1 cellular context compared by ENCODE assay signal in the genomic region with DNA sequence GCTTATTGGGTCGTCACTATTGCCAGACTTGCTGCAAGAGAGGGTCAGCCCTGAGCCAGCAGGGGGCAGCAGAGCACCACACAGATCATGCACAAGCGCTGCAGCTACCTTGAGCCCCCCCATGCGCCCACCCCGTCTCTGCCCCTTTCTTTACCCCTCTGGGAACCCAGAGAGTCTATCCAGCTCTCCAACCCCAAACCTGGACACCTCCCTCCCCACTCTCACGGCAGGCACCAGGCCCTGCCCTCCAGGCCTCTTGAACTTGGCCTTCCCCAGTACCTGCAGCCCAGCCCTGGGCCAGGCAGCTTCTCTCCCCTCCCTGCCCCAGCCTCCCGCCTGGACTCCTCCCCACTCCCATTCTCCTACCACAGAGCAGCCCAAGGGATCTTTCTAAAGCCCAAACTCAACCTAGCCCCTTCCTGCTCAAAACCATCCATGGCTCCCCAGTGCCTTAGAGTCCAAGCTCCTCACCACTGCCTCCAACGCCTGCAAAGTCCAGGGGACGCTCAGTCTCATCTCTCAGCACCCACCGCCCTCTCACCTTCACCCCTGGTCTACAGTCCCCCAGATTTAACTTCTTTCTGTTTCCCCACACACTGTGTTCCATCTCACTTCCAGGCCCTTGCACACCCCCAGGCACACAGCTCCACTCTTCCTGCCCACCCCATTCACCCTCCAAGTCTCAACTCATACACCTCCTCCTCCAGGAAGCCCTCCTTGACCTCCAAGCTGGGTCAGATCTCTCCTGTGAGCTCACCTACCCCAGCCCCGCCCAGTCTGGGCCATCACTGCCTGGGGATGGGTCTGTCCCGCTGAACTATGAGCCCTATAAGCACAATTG.
A peak's percentile ranks its signal among the peaks of the same experiment; 100 is the strongest.
TF ChIP-seq lines count a peak whose summit lies in the region.

No MANE protein-coding gene starts in this region.

TF ChIP-seq in HepG2, 621 proteins besides CTCF, POLR2A, EP300 and RAD21 (continued from another document and continues in another):
- TF ChIP-seq MAZ (IDR thresholded peaks at IDR 0.05; ENCODE audit: borderline replicate concordance, low read depth, low read length) (0 out of 2 replicates have a peak, but pooled peaks have one; percentile 9), MAZ (CRISPR knock-in tag; IDR thresholded peaks at IDR 0.05; ENCODE audit: low read depth) (0 out of 2 replicates have a peak, but pooled peaks have one; percentile 14), SALL1 (CRISPR knock-in tag; IDR thresholded peaks at IDR 0.05) (0 out of 2 replicates have a peak, but pooled peaks have one; percentile 12), TEAD3 (CRISPR knock-in tag; optimal IDR thresholded peaks at IDR 0.05; ENCODE audit: borderline replicate concordance) (peak; percentile 52), SP4 (CRISPR knock-in tag; IDR thresholded peaks at IDR 0.05) (peak; percentile 31; the same call in 1 of the 2 replicates), NFKB2 (CRISPR knock-in tag; IDR thresholded peaks at IDR 0.05; ENCODE audit: borderline replicate concordance) (peak; percentile 49; the same call in 1 of the 2 replicates), HDAC2 (CRISPR knock-in tag; IDR thresholded peaks at IDR 0.05) (0 out of 2 replicates have a peak, but pooled peaks have one; percentile 19), HNF4A (CRISPR knock-in tag; IDR thresholded peaks at IDR 0.05) (peak; percentile 10; the same call in 1 of the 2 replicates), ARNT2 (CRISPR knock-in tag; IDR thresholded peaks at IDR 0.05; ENCODE audit: low read depth) (0 out of 2 replicates have a peak, but pooled peaks have one; percentile 40), ZNF891 (CRISPR knock-in tag; IDR thresholded peaks at IDR 0.05) (no peak), ZNF790 (CRISPR knock-in tag; IDR thresholded peaks at IDR 0.05; ENCODE audit: borderline replicate concordance) (0 out of 2 replicates have a peak, but pooled peaks have one; percentile 40), DPF2 (CRISPR knock-in tag; IDR thresholded peaks at IDR 0.05; ENCODE audit: borderline replicate concordance, low read depth) (peak; percentile 21; the same call in 1 of the 2 replicates), ZNF543 (CRISPR knock-in tag; IDR thresholded peaks at IDR 0.05) (peak; percentile 45; the same call in 1 of the 2 replicates), STAG1 (CRISPR knock-in tag; IDR thresholded peaks at IDR 0.05) (peak; percentile 96), ZFP1 (CRISPR knock-in tag; IDR thresholded peaks at IDR 0.05) (0 out of 2 replicates have a peak, but pooled peaks have one; percentile 24), HDAC1 (CRISPR knock-in tag; IDR thresholded peaks at IDR 0.05) (0 out of 2 replicates have a peak, but pooled peaks have one; percentile 42), MAFF (IDR thresholded peaks at IDR 0.05; ENCODE audit: low read depth, low read length) (no peak), SOX6 (IDR thresholded peaks at IDR 0.05) (no peak), SOX6 (CRISPR knock-in tag; IDR thresholded peaks at IDR 0.05) (0 out of 2 replicates have a peak, but pooled peaks have one; percentile 40), ZFP90 (CRISPR knock-in tag; IDR thresholded peaks at IDR 0.05; ENCODE audit: borderline replicate concordance) (peak; percentile 34; the same call in 1 of the 2 replicates), FOXC1 (CRISPR knock-in tag; IDR thresholded peaks at IDR 0.05; ENCODE audit: borderline replicate concordance) (peak; percentile 61; the same call in 1 of the 2 replicates), MED13 (CRISPR knock-in tag; IDR thresholded peaks at IDR 0.05) (0 out of 2 replicates have a peak, but pooled peaks have one; percentile 21)
- TF ChIP-seq, protein P1, sequence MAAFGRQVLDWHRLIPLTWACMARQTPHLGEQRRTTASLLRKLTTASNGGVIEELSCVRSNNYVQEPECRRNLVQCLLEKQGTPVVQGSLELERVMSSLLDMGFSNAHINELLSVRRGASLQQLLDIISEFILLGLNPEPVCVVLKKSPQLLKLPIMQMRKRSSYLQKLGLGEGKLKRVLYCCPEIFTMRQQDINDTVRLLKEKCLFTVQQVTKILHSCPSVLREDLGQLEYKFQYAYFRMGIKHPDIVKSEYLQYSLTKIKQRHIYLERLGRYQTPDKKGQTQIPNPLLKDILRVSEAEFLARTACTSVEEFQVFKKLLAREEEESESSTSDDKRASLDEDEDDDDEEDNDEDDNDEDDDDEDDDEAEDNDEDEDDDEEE (CRISPR knock-in tag; IDR thresholded peaks at IDR 0.05) = peak; percentile 76; the same call in 1 of the 2 replicates
- TF ChIP-seq, protein P2, sequence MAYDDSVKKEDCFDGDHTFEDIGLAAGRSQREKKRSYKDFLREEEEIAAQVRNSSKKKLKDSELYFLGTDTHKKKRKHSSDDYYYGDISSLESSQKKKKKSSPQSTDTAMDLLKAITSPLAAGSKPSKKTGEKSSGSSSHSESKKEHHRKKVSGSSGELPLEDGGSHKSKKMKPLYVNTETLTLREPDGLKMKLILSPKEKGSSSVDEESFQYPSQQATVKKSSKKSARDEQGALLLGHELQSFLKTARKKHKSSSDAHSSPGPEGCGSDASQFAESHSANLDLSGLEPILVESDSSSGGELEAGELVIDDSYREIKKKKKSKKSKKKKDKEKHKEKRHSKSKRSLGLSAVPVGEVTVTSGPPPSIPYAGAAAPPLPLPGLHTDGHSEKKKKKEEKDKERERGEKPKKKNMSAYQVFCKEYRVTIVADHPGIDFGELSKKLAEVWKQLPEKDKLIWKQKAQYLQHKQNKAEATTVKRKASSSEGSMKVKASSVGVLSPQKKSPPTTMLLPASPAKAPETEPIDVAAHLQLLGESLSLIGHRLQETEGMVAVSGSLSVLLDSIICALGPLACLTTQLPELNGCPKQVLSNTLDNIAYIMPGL (CRISPR knock-in tag; IDR thresholded peaks at IDR 0.05; ENCODE audit: borderline replicate concordance in 1 of 2, low read depth in 1 of 2) = peak in 1 of 2 experiments; percentile 32; a peak in 2 of 4 replicates
- TF ChIP-seq, protein P3, sequence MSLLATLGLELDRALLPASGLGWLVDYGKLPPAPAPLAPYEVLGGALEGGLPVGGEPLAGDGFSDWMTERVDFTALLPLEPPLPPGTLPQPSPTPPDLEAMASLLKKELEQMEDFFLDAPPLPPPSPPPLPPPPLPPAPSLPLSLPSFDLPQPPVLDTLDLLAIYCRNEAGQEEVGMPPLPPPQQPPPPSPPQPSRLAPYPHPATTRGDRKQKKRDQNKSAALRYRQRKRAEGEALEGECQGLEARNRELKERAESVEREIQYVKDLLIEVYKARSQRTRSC (CRISPR knock-in tag; IDR thresholded peaks at IDR 0.05; ENCODE audit: low read depth) = no peak
- TF ChIP-seq, protein P4, sequence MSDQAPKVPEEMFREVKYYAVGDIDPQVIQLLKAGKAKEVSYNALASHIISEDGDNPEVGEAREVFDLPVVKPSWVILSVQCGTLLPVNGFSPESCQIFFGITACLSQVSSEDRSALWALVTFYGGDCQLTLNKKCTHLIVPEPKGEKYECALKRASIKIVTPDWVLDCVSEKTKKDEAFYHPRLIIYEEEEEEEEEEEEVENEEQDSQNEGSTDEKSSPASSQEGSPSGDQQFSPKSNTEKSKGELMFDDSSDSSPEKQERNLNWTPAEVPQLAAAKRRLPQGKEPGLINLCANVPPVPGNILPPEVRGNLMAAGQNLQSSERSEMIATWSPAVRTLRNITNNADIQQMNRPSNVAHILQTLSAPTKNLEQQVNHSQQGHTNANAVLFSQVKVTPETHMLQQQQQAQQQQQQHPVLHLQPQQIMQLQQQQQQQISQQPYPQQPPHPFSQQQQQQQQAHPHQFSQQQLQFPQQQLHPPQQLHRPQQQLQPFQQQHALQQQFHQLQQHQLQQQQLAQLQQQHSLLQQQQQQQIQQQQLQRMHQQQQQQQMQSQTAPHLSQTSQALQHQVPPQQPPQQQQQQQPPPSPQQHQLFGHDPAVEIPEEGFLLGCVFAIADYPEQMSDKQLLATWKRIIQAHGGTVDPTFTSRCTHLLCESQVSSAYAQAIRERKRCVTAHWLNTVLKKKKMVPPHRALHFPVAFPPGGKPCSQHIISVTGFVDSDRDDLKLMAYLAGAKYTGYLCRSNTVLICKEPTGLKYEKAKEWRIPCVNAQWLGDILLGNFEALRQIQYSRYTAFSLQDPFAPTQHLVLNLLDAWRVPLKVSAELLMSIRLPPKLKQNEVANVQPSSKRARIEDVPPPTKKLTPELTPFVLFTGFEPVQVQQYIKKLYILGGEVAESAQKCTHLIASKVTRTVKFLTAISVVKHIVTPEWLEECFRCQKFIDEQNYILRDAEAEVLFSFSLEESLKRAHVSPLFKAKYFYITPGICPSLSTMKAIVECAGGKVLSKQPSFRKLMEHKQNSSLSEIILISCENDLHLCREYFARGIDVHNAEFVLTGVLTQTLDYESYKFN (CRISPR knock-in tag; conservative IDR thresholded peaks at IDR 0.05) = peak; percentile 19; the same call in 1 of the 2 replicates
- TF ChIP-seq, protein P5, sequence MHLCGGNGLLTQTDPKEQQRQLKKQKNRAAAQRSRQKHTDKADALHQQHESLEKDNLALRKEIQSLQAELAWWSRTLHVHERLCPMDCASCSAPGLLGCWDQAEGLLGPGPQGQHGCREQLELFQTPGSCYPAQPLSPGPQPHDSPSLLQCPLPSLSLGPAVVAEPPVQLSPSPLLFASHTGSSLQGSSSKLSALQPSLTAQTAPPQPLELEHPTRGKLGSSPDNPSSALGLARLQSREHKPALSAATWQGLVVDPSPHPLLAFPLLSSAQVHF (CRISPR knock-in tag; IDR thresholded peaks at IDR 0.05) = no peak
- TF ChIP-seq, protein P6, sequence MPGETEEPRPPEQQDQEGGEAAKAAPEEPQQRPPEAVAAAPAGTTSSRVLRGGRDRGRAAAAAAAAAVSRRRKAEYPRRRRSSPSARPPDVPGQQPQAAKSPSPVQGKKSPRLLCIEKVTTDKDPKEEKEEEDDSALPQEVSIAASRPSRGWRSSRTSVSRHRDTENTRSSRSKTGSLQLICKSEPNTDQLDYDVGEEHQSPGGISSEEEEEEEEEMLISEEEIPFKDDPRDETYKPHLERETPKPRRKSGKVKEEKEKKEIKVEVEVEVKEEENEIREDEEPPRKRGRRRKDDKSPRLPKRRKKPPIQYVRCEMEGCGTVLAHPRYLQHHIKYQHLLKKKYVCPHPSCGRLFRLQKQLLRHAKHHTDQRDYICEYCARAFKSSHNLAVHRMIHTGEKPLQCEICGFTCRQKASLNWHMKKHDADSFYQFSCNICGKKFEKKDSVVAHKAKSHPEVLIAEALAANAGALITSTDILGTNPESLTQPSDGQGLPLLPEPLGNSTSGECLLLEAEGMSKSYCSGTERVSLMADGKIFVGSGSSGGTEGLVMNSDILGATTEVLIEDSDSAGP (CRISPR knock-in tag; IDR thresholded peaks at IDR 0.05; ENCODE audit: borderline replicate concordance) = peak; percentile 48; the same call in 1 of the 2 replicates
- TF ChIP-seq, protein P7, sequence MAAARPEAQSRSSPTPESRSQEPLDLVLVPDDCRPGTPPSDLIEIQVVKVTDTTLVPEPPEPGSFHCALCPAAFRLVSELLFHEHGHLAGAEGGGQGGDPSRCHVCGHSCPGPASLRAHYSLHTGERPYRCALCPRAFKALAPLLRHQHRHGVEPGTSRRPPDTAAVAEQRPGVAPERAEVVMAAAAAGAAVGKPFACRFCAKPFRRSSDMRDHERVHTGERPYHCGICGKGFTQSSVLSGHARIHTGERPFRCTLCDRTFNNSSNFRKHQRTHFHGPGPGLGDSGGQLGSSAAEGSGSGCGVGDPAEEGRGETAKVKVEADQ (CRISPR knock-in tag; IDR thresholded peaks at IDR 0.05; ENCODE audit: borderline replicate concordance) = no peak
- TF ChIP-seq, protein P8, sequence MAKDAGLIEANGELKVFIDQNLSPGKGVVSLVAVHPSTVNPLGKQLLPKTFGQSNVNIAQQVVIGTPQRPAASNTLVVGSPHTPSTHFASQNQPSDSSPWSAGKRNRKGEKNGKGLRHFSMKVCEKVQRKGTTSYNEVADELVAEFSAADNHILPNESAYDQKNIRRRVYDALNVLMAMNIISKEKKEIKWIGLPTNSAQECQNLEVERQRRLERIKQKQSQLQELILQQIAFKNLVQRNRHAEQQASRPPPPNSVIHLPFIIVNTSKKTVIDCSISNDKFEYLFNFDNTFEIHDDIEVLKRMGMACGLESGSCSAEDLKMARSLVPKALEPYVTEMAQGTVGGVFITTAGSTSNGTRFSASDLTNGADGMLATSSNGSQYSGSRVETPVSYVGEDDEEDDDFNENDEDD (CRISPR knock-in tag; IDR thresholded peaks at IDR 0.05; ENCODE audit: borderline replicate concordance) = no peak
- TF ChIP-seq, protein P9, sequence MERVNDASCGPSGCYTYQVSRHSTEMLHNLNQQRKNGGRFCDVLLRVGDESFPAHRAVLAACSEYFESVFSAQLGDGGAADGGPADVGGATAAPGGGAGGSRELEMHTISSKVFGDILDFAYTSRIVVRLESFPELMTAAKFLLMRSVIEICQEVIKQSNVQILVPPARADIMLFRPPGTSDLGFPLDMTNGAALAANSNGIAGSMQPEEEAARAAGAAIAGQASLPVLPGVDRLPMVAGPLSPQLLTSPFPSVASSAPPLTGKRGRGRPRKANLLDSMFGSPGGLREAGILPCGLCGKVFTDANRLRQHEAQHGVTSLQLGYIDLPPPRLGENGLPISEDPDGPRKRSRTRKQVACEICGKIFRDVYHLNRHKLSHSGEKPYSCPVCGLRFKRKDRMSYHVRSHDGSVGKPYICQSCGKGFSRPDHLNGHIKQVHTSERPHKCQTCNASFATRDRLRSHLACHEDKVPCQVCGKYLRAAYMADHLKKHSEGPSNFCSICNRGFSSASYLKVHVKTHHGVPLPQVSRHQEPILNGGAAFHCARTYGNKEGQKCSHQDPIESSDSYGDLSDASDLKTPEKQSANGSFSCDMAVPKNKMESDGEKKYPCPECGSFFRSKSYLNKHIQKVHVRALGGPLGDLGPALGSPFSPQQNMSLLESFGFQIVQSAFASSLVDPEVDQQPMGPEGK (CRISPR knock-in tag; IDR thresholded peaks at IDR 0.05) = peak; percentile 73
